ENCODE assay signal across 14 cellular contexts in the genomic region with DNA sequence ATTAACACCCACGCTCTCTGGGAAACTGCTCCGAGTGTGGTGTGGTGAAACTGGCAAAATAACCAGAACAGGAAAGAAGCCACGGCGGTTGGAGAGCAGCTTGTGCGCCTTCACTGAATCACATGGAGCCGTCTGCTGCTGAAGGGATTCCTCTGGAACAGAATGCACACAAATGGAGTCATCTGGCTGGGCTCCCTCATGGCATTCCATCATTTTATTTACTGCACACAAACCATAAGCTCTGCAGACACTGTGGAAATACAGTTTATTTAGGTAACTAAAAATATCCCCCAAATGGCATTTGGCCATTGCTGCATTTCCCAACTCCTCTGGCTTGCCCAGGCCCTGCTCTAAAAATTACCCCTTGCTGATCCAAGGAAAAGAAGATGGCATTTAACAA.
DNase-seq lines count a peak whose midpoint lies in the region; ATAC-seq and TF ChIP-seq lines count a peak whose summit lies in the region.
"Had no signal": no experiment of that assay in that cellular context is flagged by ENCODE, and none has a peak within 500 bp of the region (broad histone marks: within the 10 kb centered on the region; RNA-seq: fewer than 3 reads in every experiment).

No MANE protein-coding gene starts in this region.

- H3K4me3 Mint-ChIP-seq in natural killer cell treated with Interleukin-12 subunit alpha and Interleukin-12 subunit beta and Interleukin-15 and Interleukin-18, amount 100 ng/mL, for 72 hours = no peak overlapping the region
- H3K4me3 Mint-ChIP-seq: effector memory CD8-positive, alpha-beta T cell; type B pancreatic cell had no signal

- H3K9me3 Mint-ChIP-seq in natural killer cell treated with Interleukin-12 subunit alpha and Interleukin-12 subunit beta and Interleukin-15 and Interleukin-18, amount 100 ng/mL, for 72 hours = no peaks in the 10 kb centered on the region
- H3K9me3 Mint-ChIP-seq: effector memory CD8-positive, alpha-beta T cell; type B pancreatic cell had no signal

- H3K36me3 ChIP-seq in uterus (no peaks in the 10 kb centered on the region), Peyer's patch (no peaks in the 10 kb centered on the region)
- H3K36me3 ChIP-seq: cardiac muscle cell, SJCRH30 had no signal

- no peak for TF ChIP-seq POLR2A in uterus (IDR thresholded peaks at IDR 0.05)
- no peak for TF ChIP-seq POLR2A in Peyer's patch (IDR thresholded peaks at IDR 0.05)

- no peak overlapping the region for H3K4me3 ChIP-seq in uterus
- H3K4me3 ChIP-seq in Peyer's patch = no peak overlapping the region
- H3K4me3 ChIP-seq: cardiac muscle cell, SJCRH30 had no signal

- intact Hi-C loops in uterus (cut with DNase I; ENCODE audit: low total_unique reads) = no loop called here

- H3K4me1 ChIP-seq in uterus (no peaks in the 10 kb centered on the region), Peyer's patch (no peaks in the 10 kb centered on the region)
- H3K4me1 ChIP-seq: SJCRH30 had no signal

- DNase-seq in HCEC 1CT (peak; percentile 69), cerebellar cortex (ENCODE audit: low spot score) (peak; percentile 3), iris pigment epithelial cell (ENCODE audit: low read depth) (peak; percentile 53), uterus (peak; percentile 15 to 16), Peyer's patch (no peak)
- DNase-seq in natural killer cell treated with Interleukin-12 subunit alpha and Interleukin-12 subunit beta and Interleukin-15 and Interleukin-18, amount 100 ng/mL, for 72 hours (ENCODE audit: low spot score) = no peak
- DNase-seq: effector memory CD8-positive, alpha-beta T cell; glutamatergic neuron; NCI-H1105 treated with DMSO at 0.1 percent for 48 hours; SJCRH30; stimulated activated CD4-positive, alpha-beta T cell treated with anti-CD3 and anti-CD28 coated beads, Interleukin-2, amount 100 ng/mL, for 24 hours had no signal

- no peak for ATAC-seq in GM19397 (IDR thresholded peaks at IDR 0.05; ENCODE audit: unreplicated experiment)
- ATAC-seq in natural killer cell treated with Interleukin-12 subunit alpha and Interleukin-12 subunit beta and Interleukin-15 and Interleukin-18, amount 100 ng/mL, for 72 hours = no peak
- ATAC-seq: effector memory CD8-positive, alpha-beta T cell had no signal

- H3K4me1 Mint-ChIP-seq in natural killer cell treated with Interleukin-12 subunit alpha and Interleukin-12 subunit beta and Interleukin-15 and Interleukin-18, amount 100 ng/mL, for 72 hours (ENCODE audit: low read depth in 2 of 2) = no peaks in the 10 kb centered on the region

- no peaks in the 10 kb centered on the region for H3K27me3 ChIP-seq in uterus
- H3K27me3 ChIP-seq in Peyer's patch = no peaks in the 10 kb centered on the region
- H3K27me3 ChIP-seq: cardiac muscle cell, SJCRH30 had no signal

- H3K9me3 ChIP-seq in uterus = no peaks in the 10 kb centered on the region
- no peaks in the 10 kb centered on the region for H3K9me3 ChIP-seq in Peyer's patch
- H3K9me3 ChIP-seq: SJCRH30 had no signal

- H3K36me3 Mint-ChIP-seq in natural killer cell treated with Interleukin-12 subunit alpha and Interleukin-12 subunit beta and Interleukin-15 and Interleukin-18, amount 100 ng/mL, for 72 hours = no peaks in the 10 kb centered on the region
- H3K36me3 Mint-ChIP-seq: type B pancreatic cell had no signal

- H3K27ac ChIP-seq in uterus = no peak overlapping the region
- H3K27ac ChIP-seq in Peyer's patch = no peak overlapping the region
- H3K27ac ChIP-seq: cardiac muscle cell, SJCRH30 had no signal

- no peak for TF ChIP-seq CTCF in uterus (IDR thresholded peaks at IDR 0.05)
- TF ChIP-seq CTCF in Peyer's patch (IDR thresholded peaks at IDR 0.05) = no peak

- peaks cover 12 to 15% of the 10 kb centered on the region in 2 donors for H3K27me3 Mint-ChIP-seq in natural killer cell treated with Interleukin-12 subunit alpha and Interleukin-12 subunit beta and Interleukin-15 and Interleukin-18, amount 100 ng/mL, for 72 hours
- H3K27me3 Mint-ChIP-seq: type B pancreatic cell had no signal

- no peak overlapping the region for H3K27ac Mint-ChIP-seq in natural killer cell treated with Interleukin-12 subunit alpha and Interleukin-12 subunit beta and Interleukin-15 and Interleukin-18, amount 100 ng/mL, for 72 hours
- H3K27ac Mint-ChIP-seq: effector memory CD8-positive, alpha-beta T cell had no signal

Comparison
In these comparisons a context has a peak if more than half of its experiments do, and no peak if none do; other contexts are left out.
1. DNase-seq: peak in HCEC 1CT (single experiment), cerebellar cortex (single experiment), iris pigment epithelial cell (single experiment) and uterus (2 of 2); none in natural killer cell treated with Interleukin-12 subunit alpha and Interleukin-12 subunit beta and Interleukin-15 and Interleukin-18, amount 100 ng/mL, for 72 hours (single experiment) and Peyer's patch (0 of 3).